8 cellular contexts compared by ENCODE assay signal in genomic region chr2:240913810-240914644, GRCh38. TPM values are rescaled to one million over a fixed set of nuclear protein-coding genes. Genes with fewer than 3 reads are reported as not detected.
DNase-seq lines count a peak whose midpoint lies in the region; ATAC-seq and TF ChIP-seq lines count a peak whose summit lies in the region.

No MANE protein-coding gene starts in this region.

- peak overlapping the region; percentile 35 for H2BK5ac ChIP-seq in neuronal stem cell (ENCODE audit: low read length)

- H3K18ac ChIP-seq in neuronal stem cell (ENCODE audit: low read length), result no peak overlapping the region

- H2AFZ ChIP-seq in neuronal stem cell (ENCODE audit: low read length), result peak overlapping the region; percentile 56

- H3K4me3 ChIP-seq in esophagus squamous epithelium (peak overlapping the region in 1 of 4 donors; percentile 24), neuronal stem cell (ENCODE audit: low read length in 2 of 2) (no peak overlapping the region)

- intact Hi-C loops in esophagus squamous epithelium (cut with DNase I), result no loop called here

- peak overlapping the region; percentile 40 to 44 (median 44) for H3K27ac ChIP-seq in esophagus squamous epithelium
- H3K27ac ChIP-seq in neuronal stem cell (replicated peaks; ENCODE audit: low read length), result no peak overlapping the region
- no peak overlapping the region for H3K27ac ChIP-seq in substantia nigra (ENCODE audit: low read depth, low read length, poor library complexity, severe bottlenecking)

- peak; percentile 3 for DNase-seq in NCI-H2171 treated with DMSO at 0.1 percent for 48 hours (lab: John Stamatoyannopoulos, UW)
- DNase-seq in NCI-H2171 (lab: John Stamatoyannopoulos, UW), result no peak
- peak; percentile 60 for DNase-seq in NCI-H345 (lab: John Stamatoyannopoulos, UW)
- DNase-seq in activated T-cell treated with anti-CD3 and anti-CD28 coated beads for 1 hour (ENCODE audit: low read depth), result peak; percentile 62
- DNase-seq in esophagus squamous epithelium (lab: John Stamatoyannopoulos, UW), result no peak
- DNase-seq in neuronal stem cell (ENCODE audit: low spot score), result peak; percentile 69
- DNase-seq in substantia nigra (lab: John Stamatoyannopoulos, UW), result peak in 36 of 49 donors; percentile 6 to 84 (median 38)

- ATAC-seq in HG03469 (IDR thresholded peaks at IDR 0.05; ENCODE audit: unreplicated experiment), result no peak

- H3K27me3 ChIP-seq in esophagus squamous epithelium (peaks cover 0 to 43% (median 0%) of the 10 kb centered on the region in 4 donors), neuronal stem cell (ENCODE audit: control insufficient read depth in 3 of 3, insufficient read depth in 3 of 3, low read depth in 1 of 3, low read length in 3 of 3) (peaks cover 0 to 73% (median 8%) of the 10 kb centered on the region in 3 experiments)

- peak overlapping the region; percentile 34 for H3K9ac ChIP-seq in neuronal stem cell (ENCODE audit: low read depth, low read length, poor library complexity)

- no peaks in the 10 kb centered on the region for H3K9me3 ChIP-seq in esophagus squamous epithelium
- H3K9me3 ChIP-seq in neuronal stem cell (replicated peaks in 1 of 2; ENCODE audit: control insufficient read depth in 2 of 2, insufficient read depth in 1 of 2, low read depth in 1 of 2, low read length in 2 of 2), result no peaks in the 10 kb centered on the region

- H2BK120ac ChIP-seq in neuronal stem cell (ENCODE audit: low read depth, low read length), result no peak overlapping the region

- H3K36me3 ChIP-seq in esophagus squamous epithelium (no peaks in the 10 kb centered on the region), neuronal stem cell (replicated peaks in 1 of 2; ENCODE audit: control insufficient read depth in 2 of 2, insufficient read depth in 2 of 2, low read length in 2 of 2) (no peaks in the 10 kb centered on the region)

- H3K4me2 ChIP-seq in neuronal stem cell (ENCODE audit: insufficient read depth, low read length, poor library complexity, severe bottlenecking), result no peak overlapping the region

- H3K4me1 ChIP-seq in esophagus squamous epithelium, result peaks cover 42 to 93% (median 44%) of the 10 kb centered on the region in 3 donors
- H3K4me1 ChIP-seq in neuronal stem cell (ENCODE audit: control insufficient read depth in 2 of 2, insufficient read depth in 1 of 2, low read depth in 1 of 2, low read length in 2 of 2), result peaks cover 3 to 6% of the 10 kb centered on the region in 2 donors

- H4K91ac ChIP-seq in neuronal stem cell (ENCODE audit: low read depth, low read length, poor library complexity), result no peak overlapping the region

- H4K8ac ChIP-seq in neuronal stem cell (ENCODE audit: low read depth, low read length), result no peak overlapping the region

- H3K4ac ChIP-seq in neuronal stem cell (ENCODE audit: low read length), result no peak overlapping the region

- no peak for TF ChIP-seq POLR2A in esophagus squamous epithelium (IDR thresholded peaks at IDR 0.05)

- no peak overlapping the region for H2BK12ac ChIP-seq in neuronal stem cell (ENCODE audit: low read length)

- H2BK15ac ChIP-seq in neuronal stem cell (ENCODE audit: low read length), result no peak overlapping the region

- H3K79me1 ChIP-seq in neuronal stem cell (ENCODE audit: low read depth, low read length), result no peaks in the 10 kb centered on the region

- no peak overlapping the region for H3K23ac ChIP-seq in neuronal stem cell (ENCODE audit: low read depth, low read length, poor library complexity)

- H2AK5ac ChIP-seq in neuronal stem cell (ENCODE audit: low read depth, low read length), result peak overlapping the region; percentile 23

- H3K14ac ChIP-seq in neuronal stem cell (ENCODE audit: low read length), result no peak overlapping the region

- 39 to 40% methylated on average over 10 to 18 of the region's 36 CpGs for WGBS in esophagus squamous epithelium, 2 donors
- no CpG with 5 or more reads among the region's 36 CpGs for WGBS in neuronal stem cell (ENCODE audit: extremely low coverage in 2 of 2, insufficient read length in 2 of 2, insufficient replicate concordance in 1 of 2), 2 donors

- TF ChIP-seq CTCF in esophagus squamous epithelium (IDR thresholded peaks at IDR 0.05), result peak; percentile 62 to 93 (median 79)

RNA-seq across cellular contexts. Expression of gene CROCC2, which starts 7.9 kb away (rescaled TPM):
- total RNA-seq in esophagus squamous epithelium, result not detected
- not detected for polyA plus RNA-seq in neuronal stem cell (2013, experiment 1 of 2)
- polyA plus RNA-seq in neuronal stem cell (2013, experiment 2 of 2), result not detected

RNA-seq across cellular contexts. Expression of gene MAB21L4, which starts 18.1 kb away (rescaled TPM):
- 100 to 1,000 TPM; 105 to 440 (median 163) TPM for total RNA-seq in esophagus squamous epithelium
- polyA plus RNA-seq in neuronal stem cell (2013, experiment 1 of 2), result not detected
- polyA plus RNA-seq in neuronal stem cell (2013, experiment 2 of 2), result not detected

RNA-seq across cellular contexts. Expression of gene AGXT, which starts 45.4 kb away (rescaled TPM):
- not detected for total RNA-seq in esophagus squamous epithelium
- polyA plus RNA-seq in neuronal stem cell (2013, experiment 1 of 2), result not detected
- not detected for polyA plus RNA-seq in neuronal stem cell (2013, experiment 2 of 2)

Comparison
In these comparisons a context has a peak if more than half of its experiments do, and no peak if none do; other contexts are left out.
1. DNase-seq: peak in NCI-H2171 treated with DMSO at 0.1 percent for 48 hours (single experiment), NCI-H345 (single experiment), activated T-cell treated with anti-CD3 and anti-CD28 coated beads for 1 hour (single experiment), neuronal stem cell (single experiment) and substantia nigra (36 of 49); none in NCI-H2171 (single experiment) and esophagus squamous epithelium (single experiment).
2. H3K27ac ChIP-seq: peak in esophagus squamous epithelium (4 of 4); none in neuronal stem cell (single experiment) and substantia nigra (single experiment).